In genomic region chr2:28687640-28688039, GRCh38 we compare ENCODE assay signal across 15 cellular contexts.
"Had no signal": no experiment of that assay in that cellular context is flagged by ENCODE, and none has a peak within 500 bp of the region (broad histone marks: within the 10 kb centered on the region; RNA-seq: fewer than 3 reads in every experiment).

No MANE protein-coding gene starts in this region.

- H3K4me3 ChIP-seq: adrenal gland, esophagus muscularis mucosa, sigmoid colon had no signal

- H3K27ac Mint-ChIP-seq: activated CD4-positive, alpha-beta T cell treated with anti-CD3 and anti-CD28 coated beads for 36 hours; dendritic cell treated with granulocyte-macrophage colony-stimulating factor and Interleukin-4, amounts not matched to agents 40 ng/mL and 50 ng/mL, for 4 days; stimulated activated naive B cell treated with anti-CD40 and anti-IgM and Interleukin-4, amounts not matched to agents 10 μg/mL and 1 μg/mL and 100 μg/mL, for 72 hours; WTC11 had no signal

- H3K27ac ChIP-seq: adrenal gland, esophagus muscularis mucosa, sigmoid colon had no signal

- H3K27me3 Mint-ChIP-seq: activated CD4-positive, alpha-beta T cell treated with anti-CD3 and anti-CD28 coated beads for 36 hours had no signal

- H3K36me3 ChIP-seq: adrenal gland, esophagus muscularis mucosa, sigmoid colon had no signal

- H3K27me3 ChIP-seq: adrenal gland, esophagus muscularis mucosa, sigmoid colon had no signal

- DNase-seq: activated CD4-positive, alpha-beta T cell treated with anti-CD3 and anti-CD28 coated beads for 36 hours; activated CD8-positive, alpha-beta memory T cell treated with anti-CD3 and anti-CD28 coated beads, Interleukin-2, amount 50 U/mL, for 4 hours; activated effector memory CD4-positive, alpha-beta T cell treated with anti-CD3 and anti-CD28 coated beads, Interleukin-2, amount 50 U/mL, for 16 hours; activated naive CD4-positive, alpha-beta T cell treated with anti-CD3 and anti-CD28 coated beads, Interleukin-2, amount 50 U/mL, for 16 hours; activated T-cell treated with anti-CD3 and anti-CD28 coated beads, Interleukin-2, amount 50 U/mL, for 4 hours; adrenal gland; effector CD8-positive, alpha-beta T cell; occipital lobe; posterior cingulate gyrus; sigmoid colon; stimulated activated CD4-positive, alpha-beta T cell treated with anti-CD3 and anti-CD28 coated beads, Interleukin-4, amount 100 ng/mL, for 4 hours; stimulated activated naive B cell treated with anti-CD40 and anti-IgM and Interleukin-4, amounts not matched to agents 10 μg/mL and 1 μg/mL and 100 μg/mL, for 72 hours had no signal

- H3K4me1 Mint-ChIP-seq: stimulated activated naive B cell treated with anti-CD40 and anti-IgM and Interleukin-4, amounts not matched to agents 10 μg/mL and 1 μg/mL and 100 μg/mL, for 72 hours had no signal

- H3K9me3 ChIP-seq: adrenal gland, esophagus muscularis mucosa, sigmoid colon had no signal

- H3K36me3 Mint-ChIP-seq: stimulated activated naive B cell treated with anti-CD40 and anti-IgM and Interleukin-4, amounts not matched to agents 10 μg/mL and 1 μg/mL and 100 μg/mL, for 72 hours; WTC11 had no signal

- ATAC-seq: activated T-cell treated with anti-CD3 and anti-CD28 coated beads, Interleukin-2, amount 50 U/mL, for 4 hours; stimulated activated naive B cell treated with anti-CD40 and anti-IgM and Interleukin-4, amounts not matched to agents 10 μg/mL and 1 μg/mL and 100 μg/mL, for 72 hours; WTC11 had no signal

- H3K4me3 Mint-ChIP-seq: activated CD4-positive, alpha-beta T cell treated with anti-CD3 and anti-CD28 coated beads for 36 hours; activated T-cell treated with anti-CD3 and anti-CD28 coated beads, Interleukin-2, amount 50 U/mL, for 4 hours; dendritic cell treated with granulocyte-macrophage colony-stimulating factor and Interleukin-4, amounts not matched to agents 40 ng/mL and 50 ng/mL, for 4 days; stimulated activated naive B cell treated with anti-CD40 and anti-IgM and Interleukin-4, amounts not matched to agents 10 μg/mL and 1 μg/mL and 100 μg/mL, for 72 hours; WTC11 had no signal

- H3K9me3 Mint-ChIP-seq: activated T-cell treated with anti-CD3 and anti-CD28 coated beads, Interleukin-2, amount 50 U/mL, for 4 hours had no signal
